14 cellular contexts compared by ENCODE assay signal in genomic region chr2:110650346-110650745, GRCh38. TPM values are rescaled to one million over a fixed set of nuclear protein-coding genes. Genes with fewer than 3 reads are reported as not detected.
DNase-seq lines count a peak whose midpoint lies in the region; ATAC-seq and FAIRE-seq lines count a peak whose summit lies in the region.
"Had no signal": no experiment of that assay in that cellular context is flagged by ENCODE, and none has a peak within 500 bp of the region (broad histone marks: within the 10 kb centered on the region; RNA-seq: fewer than 3 reads in every experiment).

No MANE protein-coding gene starts in this region.

- FAIRE-seq in urothelium cell line (lab: Jason Lieb, UNC), result peak; percentile 80
- FAIRE-seq: GM12878, HepG2 had no signal

- H3K4me1 Mint-ChIP-seq in activated T-cell treated with anti-CD3 and anti-CD28 coated beads, Interleukin-2, amount 50 U/mL, for 4 hours (ENCODE audit: low read depth), result no peaks in the 10 kb centered on the region
- H3K4me1 Mint-ChIP-seq: CD4-positive, alpha-beta memory T cell had no signal

- in situ Hi-C loops in SK-MEL-5 (cut with HindIII; ENCODE audit: low pct_unique_long_range_greater_than_20kb, low sequenced_read_pairs), result no loop called here

- ATAC-seq in activated T-cell treated with anti-CD3 and anti-CD28 coated beads, Interleukin-2, amount 50 U/mL, for 4 hours, result no peak
- ATAC-seq: GM12878, HepG2 had no signal

- DNase-seq in SK-MEL-5 (ENCODE audit: low read depth, low spot score) (peak; percentile 13), inferior parietal cortex (ENCODE audit: extremely low spot score) (peak; percentile 11), pons (ENCODE audit: low spot score) (peak; percentile 87), urothelium cell line (ENCODE audit: low spot score) (no peak), HCEC 1CT (no peak)
- DNase-seq in activated T-cell treated with anti-CD3 and anti-CD28 coated beads, Interleukin-2, amount 50 U/mL, for 4 hours, result no peak
- DNase-seq in activated CD8-positive, alpha-beta memory T cell treated with anti-CD3 and anti-CD28 coated beads for 24 hours, result no peak
- DNase-seq: BE2C; CD4-positive, alpha-beta memory T cell; DMS79; GM23248; H7 had no signal

- H3K27me3 Mint-ChIP-seq in activated T-cell treated with anti-CD3 and anti-CD28 coated beads, Interleukin-2, amount 50 U/mL, for 4 hours (ENCODE audit: low read depth), result no peaks in the 10 kb centered on the region
- H3K27me3 Mint-ChIP-seq: CD4-positive, alpha-beta memory T cell had no signal

- H3K36me3 Mint-ChIP-seq in activated T-cell treated with anti-CD3 and anti-CD28 coated beads, Interleukin-2, amount 50 U/mL, for 4 hours (ENCODE audit: insufficient read depth), result peaks cover 8% of the 10 kb centered on the region

- no peaks in the 10 kb centered on the region for H3K9me3 Mint-ChIP-seq in activated T-cell treated with anti-CD3 and anti-CD28 coated beads, Interleukin-2, amount 50 U/mL, for 4 hours
- H3K9me3 Mint-ChIP-seq: CD4-positive, alpha-beta memory T cell had no signal

- no peak overlapping the region for H3K4me3 Mint-ChIP-seq in activated T-cell treated with anti-CD3 and anti-CD28 coated beads, Interleukin-2, amount 50 U/mL, for 4 hours
- H3K4me3 Mint-ChIP-seq: CD4-positive, alpha-beta memory T cell had no signal

RNA-seq across cellular contexts. Expression of gene BUB1, which starts 27.5 kb away (rescaled TPM):
- 51.9 and 52.6 TPM in 2 replicates for total RNA-seq in SK-MEL-5 (2014; rRNA removed; shearing (Covaris generic))
- polyA plus RNA-seq in SK-MEL-5 (2015; cell fraction: cytosol; rRNA removed), result 28.6 and 37.7 TPM in 2 replicates
- polyA plus RNA-seq in SK-MEL-5 (2015; cell fraction: nucleus; rRNA removed), result 31.7 and 47.5 TPM in 2 replicates
- total RNA-seq in activated T-cell treated with anti-CD3 and anti-CD28 coated beads, Interleukin-2, amount 50 U/mL, for 4 hours, result 10 to 100 TPM in 2 of 3 donors, 1 to 10 TPM in 1; 9.5 to 15.7 (median 15.4) TPM

Comparison
In these comparisons a context has a peak if more than half of its experiments do, and no peak if none do; other contexts are left out.
1. DNase-seq: peak in SK-MEL-5 (single experiment), inferior parietal cortex (single experiment) and pons (single experiment); none in urothelium cell line (single experiment), activated T-cell treated with anti-CD3 and anti-CD28 coated beads, Interleukin-2, amount 50 U/mL, for 4 hours (single experiment), activated CD8-positive, alpha-beta memory T cell treated with anti-CD3 and anti-CD28 coated beads for 24 hours (single experiment) and HCEC 1CT (single experiment).